In genomic region chr10:51698473-51699063, GRCh38 we compare ENCODE assay signal across 8 cellular contexts. TPM values are rescaled to one million over a fixed set of nuclear protein-coding genes. Genes with fewer than 3 reads are reported as not detected.
A peak's percentile ranks its signal among the peaks of the same experiment; 100 is the strongest.
DNase-seq lines count a peak whose midpoint lies in the region; TF ChIP-seq lines count a peak whose summit lies in the region.

No MANE protein-coding gene starts in this region.

- no peaks in the 10 kb centered on the region for H3K9me3 Mint-ChIP-seq in progenitor cell of endocrine pancreas (ENCODE audit: low read depth)

- peaks cover 31% of the 10 kb centered on the region for H3K4me1 Mint-ChIP-seq in progenitor cell of endocrine pancreas (ENCODE audit: low read depth)

- no peak overlapping the region for H3K27ac ChIP-seq in SK-N-MC

- no peaks in the 10 kb centered on the region; the same call in 1 of the 2 replicates for H3K36me3 ChIP-seq in SK-N-MC (ENCODE audit: insufficient read depth, low read length)

- DNase-seq in ELF-1 (ENCODE audit: low read depth, low spot score) = peak; percentile 40
- no peak for DNase-seq in SK-N-MC (ENCODE audit: low read depth, low spot score)
- no peak for DNase-seq in fibroblast of villous mesenchyme (ENCODE audit: low read depth)
- DNase-seq in progenitor cell of endocrine pancreas (ENCODE audit: low spot score, unreplicated experiment) = no peak
- no peak for DNase-seq in ACHN
- DNase-seq in NCI-H510A (lab: John Stamatoyannopoulos, UW) = no peak
- DNase-seq in A172 (ENCODE audit: low spot score) = no peak
- no peak for DNase-seq in GF-D8 (lab: John Stamatoyannopoulos, UW)

- H3K9ac ChIP-seq in SK-N-MC (ENCODE audit: insufficient read length) = peak overlapping the region; percentile 93

- H3K4me3 ChIP-seq in SK-N-MC (peak overlapping the region; percentile 84), fibroblast of villous mesenchyme (ENCODE audit: low read depth, low read length) (peak overlapping the region; percentile 92)

- TF ChIP-seq CTCF in fibroblast of villous mesenchyme (IDR thresholded peaks at IDR 0.05; ENCODE audit: insufficient read depth, low read depth, low read length) (no peak), progenitor cell of endocrine pancreas (IDR thresholded peaks at IDR 0.05; ENCODE audit: unreplicated experiment) (no peak)

- no peaks in the 10 kb centered on the region for H3K9me3 ChIP-seq in SK-N-MC (ENCODE audit: low read depth, low read length)

- in situ Hi-C loops in ACHN (cut with HindIII; ENCODE audit: low pct_ligation_motif_present, low pct_unique_long_range_greater_than_20kb, low sequenced_read_pairs) = no loop called here

- H3K27ac Mint-ChIP-seq in progenitor cell of endocrine pancreas = peak overlapping the region; percentile 100

- H3K4me3 Mint-ChIP-seq in progenitor cell of endocrine pancreas (ENCODE audit: low read depth) = peak overlapping the region; percentile 98

- H3K27me3 Mint-ChIP-seq in progenitor cell of endocrine pancreas = no peaks in the 10 kb centered on the region

- H3K36me3 Mint-ChIP-seq in progenitor cell of endocrine pancreas (ENCODE audit: insufficient read depth) = peaks cover 4% of the 10 kb centered on the region

RNA-seq across cellular contexts. Expression of gene CSTF2T, which starts 0.8 kb away (rescaled TPM):
- total RNA-seq in fibroblast of villous mesenchyme (14.5 and 22.9 TPM in 2 replicates), progenitor cell of endocrine pancreas (26.7 and 28.7 TPM in 2 replicates)
- 13.5 and 14.8 TPM in 2 replicates for total RNA-seq in A172 (2014; rRNA removed; shearing (Covaris generic))
